In the genomic region with DNA sequence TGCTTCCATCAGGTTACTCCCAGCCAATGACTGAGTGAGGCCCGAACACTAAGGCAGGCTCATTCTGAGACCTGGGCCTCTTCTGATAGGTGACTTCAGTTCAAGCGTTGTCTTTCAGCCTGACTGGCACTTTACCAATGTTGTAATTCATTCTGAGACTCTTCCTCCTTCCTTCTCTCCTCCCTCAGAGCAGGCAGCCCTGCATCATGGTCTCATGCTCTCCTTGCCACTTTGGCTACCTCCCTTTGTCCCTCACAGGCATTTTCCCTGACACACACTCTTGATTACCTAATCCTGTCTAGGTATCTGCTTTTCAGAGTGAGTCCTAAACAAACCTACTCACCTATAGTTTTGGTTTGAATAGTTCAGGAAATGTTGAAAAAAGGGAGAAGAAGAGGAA, we compare ENCODE assay signal across 32 cellular contexts. TPM values are rescaled to one million over a fixed set of nuclear protein-coding genes. Genes with fewer than 3 reads are reported as not detected.
"Had no signal": no experiment of that assay in that cellular context is flagged by ENCODE, and none has a peak within 500 bp of the region (broad histone marks: within the 10 kb centered on the region; RNA-seq: fewer than 3 reads in every experiment).

No MANE protein-coding gene starts in this region.

- H3K36me3 ChIP-seq: neural progenitor cell, ovary, spleen, suprapubic skin, tibial artery, transverse colon, upper lobe of right lung, vagina had no signal

- H3K4me3 ChIP-seq: neural progenitor cell, ovary, psoas muscle, skin epidermis, smooth muscle cell, spleen, suprapubic skin, testis, tibial artery, transverse colon, upper lobe of right lung, vagina had no signal

- H3K9me3 ChIP-seq: ovary, psoas muscle, suprapubic skin, testis, tibial artery, transverse colon, upper lobe of right lung, vagina had no signal

- DNase-seq: natural killer cell; occipital lobe; ovary; posterior cingulate gyrus; psoas muscle; right cardiac atrium; spleen; stimulated activated CD4-positive, alpha-beta T cell treated with anti-CD3 and anti-CD28 coated beads, Interleukin-12 subunit alpha, Interleukin-12 subunit beta, amount 100 ng/mL, for 4 hours; stimulated activated CD4-positive, alpha-beta T cell treated with anti-CD3 and anti-CD28 coated beads, Interleukin-1b, Interleukin-23, amount 100 ng/mL, for 48 hours; stimulated activated CD4-positive, alpha-beta T cell treated with anti-CD3 and anti-CD28 coated beads, Interleukin-4, amount 100 ng/mL, for 1 hour; stimulated activated CD4-positive, alpha-beta T cell treated with anti-CD3 and anti-CD28 coated beads, Interleukin-4, amount 100 ng/mL, for 4 hours; stimulated activated CD8-positive, alpha-beta memory T cell treated with anti-CD3 and anti-CD28 coated beads, Interleukin-4, amount 100 ng/mL, for 48 hours; stimulated activated naive CD4-positive, alpha-beta T cell; stimulated activated naive CD8-positive, alpha-beta T cell treated with anti-CD3 and anti-CD28 coated beads, Interleukin-15, amount 100 ng/mL, for 72 hours; stimulated activated naive CD8-positive, alpha-beta T cell treated with anti-CD3 and anti-CD28 coated beads, Interleukin-15, Interleukin-2, amounts not matched to agents 100 U/mL and 50 U/mL, for 24 hours; substantia nigra; testis; tibial artery; transverse colon; upper lobe of right lung had no signal

- H3K27me3 ChIP-seq: ovary, testis, transverse colon, vagina had no signal

- H3K27ac ChIP-seq: neural progenitor cell, ovary, parathyroid adenoma, psoas muscle, skin epidermis, spleen, suprapubic skin, testis, tibial artery, upper lobe of right lung, vagina had no signal

- H3K4me1 ChIP-seq: neural progenitor cell, parathyroid adenoma, psoas muscle, suprapubic skin, testis, tibial artery, upper lobe of right lung, vagina had no signal

RNA-seq across cellular contexts. Expression of a gene that starts 12.6 kb away (rescaled TPM):
- total RNA-seq: natural killer cell, occipital lobe, osteoblast, ovary, progenitor cell of endocrine pancreas, psoas muscle, renal cortical epithelial cell, right cardiac atrium, sciatic nerve, smooth muscle cell, spleen, testis, urinary bladder had no signal
- polyA plus RNA-seq: neural cell, ovary, psoas muscle, right cardiac atrium, smooth muscle cell, spleen, urinary bladder had no signal

RNA-seq across cellular contexts. Expression of a gene that starts 21.9 kb away (rescaled TPM):
- total RNA-seq: natural killer cell, occipital lobe, osteoblast, ovary, progenitor cell of endocrine pancreas, psoas muscle, renal cortical epithelial cell, right cardiac atrium, sciatic nerve, smooth muscle cell, spleen, transverse colon had no signal
- polyA plus RNA-seq: neural cell, ovary, psoas muscle, right cardiac atrium, smooth muscle cell, spleen had no signal

RNA-seq across cellular contexts. Expression of a gene that starts 36.0 kb away (rescaled TPM):
- total RNA-seq: natural killer cell, ovary, psoas muscle, sciatic nerve, spleen, vagina had no signal
- polyA plus RNA-seq: neural cell had no signal

RNA-seq across cellular contexts. Expression of a gene that starts 37.8 kb away (rescaled TPM):
- total RNA-seq: occipital lobe, osteoblast, progenitor cell of endocrine pancreas, right cardiac atrium, smooth muscle cell, urinary bladder had no signal
- polyA plus RNA-seq: right cardiac atrium, smooth muscle cell, urinary bladder had no signal
